Comparison of ENCODE assay signal across 23 cellular contexts in genomic region chr20:15556869-15557268, GRCh38.
DNase-seq lines count a peak whose midpoint lies in the region; ATAC-seq, FAIRE-seq and TF ChIP-seq lines count a peak whose summit lies in the region.
"Had no signal": no experiment of that assay in that cellular context is flagged by ENCODE, and none has a peak within 500 bp of the region (broad histone marks: within the 10 kb centered on the region; RNA-seq: fewer than 3 reads in every experiment).

No MANE protein-coding gene starts in this region.

- H2BK5ac ChIP-seq in IMR-90 (ENCODE audit: low read depth, low read length, poor library complexity, severe bottlenecking): no peak overlapping the region

- TF ChIP-seq RAD21 in A549 (conservative IDR thresholded peaks at IDR 0.05 in 1 of 2, IDR thresholded peaks at IDR 0.05 in 1 of 2): no peak
- TF ChIP-seq RAD21 in IMR-90 (IDR thresholded peaks at IDR 0.05; ENCODE audit: low read length): no peak

- no peak overlapping the region for H2BK15ac ChIP-seq in IMR-90 (ENCODE audit: low read depth, low read length)

- H3K4me3 ChIP-seq in A549 (no peak overlapping the region), IMR-90 (ENCODE audit: insufficient read depth, low read depth, low read length) (no peak overlapping the region), adipocyte (ENCODE audit: low read length) (no peak overlapping the region)
- H3K4me3 ChIP-seq: BLaER1, GM23338, SJCRH30 had no signal

- H3K27ac ChIP-seq in A549 (no peak overlapping the region), IMR-90 (ENCODE audit: insufficient read depth, low read length) (no peak overlapping the region)
- H3K27ac ChIP-seq: BLaER1, SJCRH30 had no signal

- H2AK9ac ChIP-seq in IMR-90 (replicated peaks; ENCODE audit: low read depth, low read length, poor library complexity): no peak overlapping the region

- H3K56ac ChIP-seq in IMR-90 (ENCODE audit: extremely low read depth, insufficient read depth, low read length): no peak overlapping the region

- H3K27me3 Mint-ChIP-seq in mesothelial cell of epicardium (ENCODE audit: low read depth): no peaks in the 10 kb centered on the region
- H3K27me3 Mint-ChIP-seq: CD4-positive, CD25-positive, alpha-beta regulatory T cell had no signal

- no peak for TF ChIP-seq EP300 in A549 (IDR thresholded peaks at IDR 0.05)

- H3K27ac Mint-ChIP-seq in mesothelial cell of epicardium: peak overlapping the region; percentile 1
- H3K27ac Mint-ChIP-seq: CD4-positive, CD25-positive, alpha-beta regulatory T cell; GM23338; H9 had no signal

- TF ChIP-seq POLR2A in A549 (IDR thresholded peaks at IDR 0.05; ENCODE audit: low read length) (no peak), IMR-90 (IDR thresholded peaks at IDR 0.05; ENCODE audit: low read depth, low read length) (no peak)

- no peak overlapping the region for H2AFZ ChIP-seq in IMR-90 (replicated peaks; ENCODE audit: low read length, poor library complexity)

- in situ Hi-C loops in IMR-90 (cut with MboI; ENCODE audit: low sequenced_read_pairs): no loop called here

- H3K9ac ChIP-seq in IMR-90 (ENCODE audit: low read depth, low read length) (no peak overlapping the region), adipocyte (ENCODE audit: low read length) (no peak overlapping the region)
- H3K9ac ChIP-seq: BLaER1 had no signal

- FAIRE-seq in A549 (lab: Jason Lieb, UNC): no peak

- H3K36me3 ChIP-seq in IMR-90 (ENCODE audit: control insufficient read depth, insufficient read depth, low read length) (no peaks in the 10 kb centered on the region), adipocyte (ENCODE audit: control insufficient read depth, insufficient read depth, low read length, severe bottlenecking) (no peaks in the 10 kb centered on the region)
- H3K36me3 ChIP-seq: BLaER1, SJCRH30 had no signal

- H4K5ac ChIP-seq in IMR-90 (ENCODE audit: low read depth, low read length): no peak overlapping the region

- CTCF ChIA-PET in A549 (lab: Yijun Ruan, JAX) (no interaction called here), IMR-90 (lab: Yijun Ruan, JAX) (no interaction called here)

- H4K91ac ChIP-seq in IMR-90 (ENCODE audit: insufficient read depth, low read depth, low read length): no peak overlapping the region

- no peak overlapping the region for H3K23ac ChIP-seq in IMR-90 (ENCODE audit: low read depth, low read length)

- intact Hi-C loops in IMR-90 (cut with micrococcal nuclease): no loop called here

- H3K4me1 Mint-ChIP-seq in mesothelial cell of epicardium: peaks cover 54% of the 10 kb centered on the region
- H3K4me1 Mint-ChIP-seq: CD4-positive, CD25-positive, alpha-beta regulatory T cell had no signal

- H3K9me1 ChIP-seq in IMR-90 (ENCODE audit: insufficient read depth, low read length): no peaks in the 10 kb centered on the region

- no peak overlapping the region for H3K4me3 Mint-ChIP-seq in mesothelial cell of epicardium
- H3K4me3 Mint-ChIP-seq: GM23338, H9 had no signal

- no peak overlapping the region for H3K4ac ChIP-seq in IMR-90 (ENCODE audit: low read depth, low read length)

- no peaks in the 10 kb centered on the region for H3K4me1 ChIP-seq in A549
- no peaks in the 10 kb centered on the region for H3K4me1 ChIP-seq in IMR-90 (ENCODE audit: control insufficient read depth, insufficient read depth, low read length)
- H3K4me1 ChIP-seq in adipocyte (ENCODE audit: control insufficient read depth, insufficient read depth, low read length): no peaks in the 10 kb centered on the region

- no TSS peak for BruUV-seq in IMR-90 (replicated peaks; lab: Mats Ljungman, UMichigan)

- H3K18ac ChIP-seq in IMR-90 (ENCODE audit: low read depth, low read length): no peak overlapping the region

- 0% methylated on average over 1 of the region's 1 CpG for WGBS in A549 (ENCODE audit: missing lambda C conversion rate)
- no CpG with 5 or more reads among the region's 1 CpG for WGBS in IMR-90 (ENCODE audit: extremely low coverage in 2 of 2, insufficient read length in 1 of 2), 2 experiments

- POLR2A ChIA-PET in A549 (lab: Yijun Ruan, JAX): no interaction called here
- POLR2A ChIA-PET in IMR-90 (lab: Charles Lee; ENCODE audit: unreplicated experiment): no interaction called here

- H3K9me3 Mint-ChIP-seq in mesothelial cell of epicardium: peaks cover 16% of the 10 kb centered on the region

- no peak overlapping the region for H3K4me2 ChIP-seq in A549
- H3K4me2 ChIP-seq in IMR-90 (ENCODE audit: low read depth, low read length): no peak overlapping the region
- H3K4me2 ChIP-seq: BLaER1, GM23338 had no signal

- no peak for TF ChIP-seq CTCF in A549 (IDR thresholded peaks at IDR 0.05)
- TF ChIP-seq CTCF in IMR-90 (conservative IDR thresholded peaks at IDR 0.05; ENCODE audit: low read depth, low read length): no peak
- no peak for TF ChIP-seq CTCF in mesothelial cell of epicardium (IDR thresholded peaks at IDR 0.05; ENCODE audit: unreplicated experiment)

- H3K79me1 ChIP-seq in IMR-90 (ENCODE audit: low read depth in 1 of 2, low read length in 2 of 2): no peaks in the 10 kb centered on the region

- H3K9me3 ChIP-seq in A549 (peaks cover 37% of the 10 kb centered on the region), IMR-90 (ENCODE audit: control insufficient read depth, insufficient read depth, low read length) (peaks cover 3% of the 10 kb centered on the region), adipocyte (ENCODE audit: control insufficient read depth, low read length) (peaks cover 22% of the 10 kb centered on the region)

- no peaks in the 10 kb centered on the region for H3K27me3 ChIP-seq in IMR-90 (ENCODE audit: control insufficient read depth, insufficient read depth, low read length)
- H3K27me3 ChIP-seq in adipocyte (replicated peaks; ENCODE audit: control insufficient read depth, insufficient read depth, low read length): no peaks in the 10 kb centered on the region
- H3K27me3 ChIP-seq: BLaER1, SJCRH30 had no signal

- H2BK120ac ChIP-seq in IMR-90 (ENCODE audit: low read depth, low read length): no peak overlapping the region

- no peak overlapping the region for H2AK5ac ChIP-seq in IMR-90 (ENCODE audit: low read depth, low read length)

- dilution Hi-C loops in IMR-90 (cut with HindIII; ENCODE audit: low sequenced_read_pairs, unreplicated experiment): no loop called here

- no peak for ATAC-seq in A549
- ATAC-seq in IMR-90 (ENCODE audit: low read depth): no peak
- ATAC-seq in GM19452 (IDR thresholded peaks at IDR 0.05; ENCODE audit: unreplicated experiment): no peak
- ATAC-seq: GM23338, Right ventricle myocardium inferior had no signal

- H4K20me1 ChIP-seq in IMR-90 (ENCODE audit: insufficient read depth, low read length): no peaks in the 10 kb centered on the region
- H4K20me1 ChIP-seq: BLaER1 had no signal

- H3K36me3 Mint-ChIP-seq in mesothelial cell of epicardium: peaks cover 8% of the 10 kb centered on the region
- H3K36me3 Mint-ChIP-seq: CD4-positive, CD25-positive, alpha-beta regulatory T cell had no signal

- no peak overlapping the region for H3K14ac ChIP-seq in IMR-90 (replicated peaks; ENCODE audit: low read depth, low read length)

- no peak overlapping the region for H4K8ac ChIP-seq in IMR-90 (ENCODE audit: low read depth in 2 of 2, low read length in 2 of 2)

- DNase-seq in A549 (ENCODE audit: low read depth in 1 of 2, low spot score in 1 of 2): no peak
- DNase-seq in IMR-90: no peak
- peak; percentile 56 for DNase-seq in adipocyte (ENCODE audit: low read depth)
- DNase-seq in mesothelial cell of epicardium (ENCODE audit: low spot score in 2 of 2, unreplicated experiment in 2 of 2): no peak
- no peak for DNase-seq in stimulated activated CD4-positive, alpha-beta T cell treated with anti-CD3 and anti-CD28 coated beads, Interleukin-2, amount 100 ng/mL, for 24 hours
- no peak for DNase-seq in medulla oblongata (ENCODE audit: extremely low spot score)
- DNase-seq: CD4-positive, CD25-positive, alpha-beta regulatory T cell; DMS153; DND-41; H9; Karpas-422; NCI-H1092 treated with DMSO at 0.1 percent for 48 hours; NCI-H1436; NCI-H187; NCI-H2081 treated with DMSO at 0.1 percent for 48 hours; NCI-H2171; NCI-H345; NCI-H774 had no signal

- H2BK20ac ChIP-seq in IMR-90 (ENCODE audit: low read depth, low read length): no peak overlapping the region

TF ChIP-seq in A549, 52 proteins besides CTCF, POLR2A, EP300 and RAD21:
- TF ChIP-seq FOSL2 (IDR thresholded peaks at IDR 0.05) (no peak), FOSL2 (CRISPR knock-in tag; IDR thresholded peaks at IDR 0.05) (peak; percentile 69), HOXB5 (CRISPR knock-in tag; IDR thresholded peaks at IDR 0.05) (no peak), MAFK (IDR thresholded peaks at IDR 0.05; ENCODE audit: partially characterized antibody) (peak; percentile 86)
TF ChIP-seq in A549: peak in this region for 2.

TF ChIP-seq in IMR-90, 13 proteins besides CTCF, POLR2A, EP300 and RAD21:
- TF ChIP-seq CHD1 (IDR thresholded peaks at IDR 0.05; ENCODE audit: low read depth, low read length) (no peak), MAFK (IDR thresholded peaks at IDR 0.05; ENCODE audit: low read depth, low read length) (peak; percentile 52)
